ENCODE assay signal across 1 cellular context in the genomic region with DNA sequence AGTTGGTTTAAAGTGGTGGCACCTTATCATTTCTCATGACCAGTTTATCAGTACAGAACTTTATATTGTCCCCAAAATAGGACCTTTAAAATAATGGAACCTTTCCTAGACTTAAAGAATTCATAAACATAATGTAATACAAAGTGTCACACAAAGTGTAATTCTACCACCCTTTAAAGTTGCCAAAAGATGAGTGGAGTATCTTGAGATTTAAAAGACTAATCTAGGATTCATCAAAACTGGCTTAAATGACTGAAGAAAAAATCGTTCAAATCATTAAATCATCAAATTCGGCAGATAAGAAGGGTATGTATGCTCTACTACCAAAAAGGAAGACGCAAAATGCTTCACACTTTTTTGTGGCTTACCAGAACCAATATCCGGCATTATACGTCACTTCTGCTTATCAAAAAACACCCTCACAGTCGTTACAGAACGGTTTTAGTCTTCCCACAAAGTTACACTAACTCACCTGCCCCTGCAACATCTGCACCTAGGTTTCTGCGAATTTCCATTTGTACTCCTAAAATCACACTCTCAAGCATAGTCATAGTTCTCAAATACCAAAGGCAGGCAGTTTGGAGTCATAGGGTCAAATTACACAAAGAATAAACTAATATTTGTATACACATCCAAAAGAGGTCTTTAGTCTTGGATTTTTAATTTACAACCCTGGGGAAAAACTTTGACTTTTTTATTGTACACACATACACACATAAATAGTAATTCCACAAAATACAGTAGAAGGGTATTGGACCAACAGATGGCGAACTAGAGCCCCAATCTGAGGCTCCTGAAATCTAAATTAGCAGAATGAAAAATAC.
TF ChIP-seq lines count a peak whose summit lies in the region.

No MANE protein-coding gene starts in this region.

TF ChIP-seq in K562, 482 proteins besides CTCF, POLR2A, EP300 and RAD21 (continued from another document and continues in another):
- TF ChIP-seq ZBTB40 (IDR thresholded peaks at IDR 0.05), result peak; percentile 1; the same call in 1 of the 2 replicates
- TF ChIP-seq ZBTB40 (CRISPR knock-in tag; IDR thresholded peaks at IDR 0.05), result no peak
- TF ChIP-seq, protein P1, sequence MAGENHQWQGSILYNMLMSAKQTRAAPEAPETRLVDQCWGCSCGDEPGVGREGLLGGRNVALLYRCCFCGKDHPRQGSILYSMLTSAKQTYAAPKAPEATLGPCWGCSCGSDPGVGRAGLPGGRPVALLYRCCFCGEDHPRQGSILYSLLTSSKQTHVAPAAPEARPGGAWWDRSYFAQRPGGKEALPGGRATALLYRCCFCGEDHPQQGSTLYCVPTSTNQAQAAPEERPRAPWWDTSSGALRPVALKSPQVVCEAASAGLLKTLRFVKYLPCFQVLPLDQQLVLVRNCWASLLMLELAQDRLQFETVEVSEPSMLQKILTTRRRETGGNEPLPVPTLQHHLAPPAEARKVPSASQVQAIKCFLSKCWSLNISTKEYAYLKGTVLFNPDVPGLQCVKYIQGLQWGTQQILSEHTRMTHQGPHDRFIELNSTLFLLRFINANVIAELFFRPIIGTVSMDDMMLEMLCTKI (IDR thresholded peaks at IDR 0.05; ENCODE audit: partially characterized antibody), result no peak
- TF ChIP-seq, protein P2, sequence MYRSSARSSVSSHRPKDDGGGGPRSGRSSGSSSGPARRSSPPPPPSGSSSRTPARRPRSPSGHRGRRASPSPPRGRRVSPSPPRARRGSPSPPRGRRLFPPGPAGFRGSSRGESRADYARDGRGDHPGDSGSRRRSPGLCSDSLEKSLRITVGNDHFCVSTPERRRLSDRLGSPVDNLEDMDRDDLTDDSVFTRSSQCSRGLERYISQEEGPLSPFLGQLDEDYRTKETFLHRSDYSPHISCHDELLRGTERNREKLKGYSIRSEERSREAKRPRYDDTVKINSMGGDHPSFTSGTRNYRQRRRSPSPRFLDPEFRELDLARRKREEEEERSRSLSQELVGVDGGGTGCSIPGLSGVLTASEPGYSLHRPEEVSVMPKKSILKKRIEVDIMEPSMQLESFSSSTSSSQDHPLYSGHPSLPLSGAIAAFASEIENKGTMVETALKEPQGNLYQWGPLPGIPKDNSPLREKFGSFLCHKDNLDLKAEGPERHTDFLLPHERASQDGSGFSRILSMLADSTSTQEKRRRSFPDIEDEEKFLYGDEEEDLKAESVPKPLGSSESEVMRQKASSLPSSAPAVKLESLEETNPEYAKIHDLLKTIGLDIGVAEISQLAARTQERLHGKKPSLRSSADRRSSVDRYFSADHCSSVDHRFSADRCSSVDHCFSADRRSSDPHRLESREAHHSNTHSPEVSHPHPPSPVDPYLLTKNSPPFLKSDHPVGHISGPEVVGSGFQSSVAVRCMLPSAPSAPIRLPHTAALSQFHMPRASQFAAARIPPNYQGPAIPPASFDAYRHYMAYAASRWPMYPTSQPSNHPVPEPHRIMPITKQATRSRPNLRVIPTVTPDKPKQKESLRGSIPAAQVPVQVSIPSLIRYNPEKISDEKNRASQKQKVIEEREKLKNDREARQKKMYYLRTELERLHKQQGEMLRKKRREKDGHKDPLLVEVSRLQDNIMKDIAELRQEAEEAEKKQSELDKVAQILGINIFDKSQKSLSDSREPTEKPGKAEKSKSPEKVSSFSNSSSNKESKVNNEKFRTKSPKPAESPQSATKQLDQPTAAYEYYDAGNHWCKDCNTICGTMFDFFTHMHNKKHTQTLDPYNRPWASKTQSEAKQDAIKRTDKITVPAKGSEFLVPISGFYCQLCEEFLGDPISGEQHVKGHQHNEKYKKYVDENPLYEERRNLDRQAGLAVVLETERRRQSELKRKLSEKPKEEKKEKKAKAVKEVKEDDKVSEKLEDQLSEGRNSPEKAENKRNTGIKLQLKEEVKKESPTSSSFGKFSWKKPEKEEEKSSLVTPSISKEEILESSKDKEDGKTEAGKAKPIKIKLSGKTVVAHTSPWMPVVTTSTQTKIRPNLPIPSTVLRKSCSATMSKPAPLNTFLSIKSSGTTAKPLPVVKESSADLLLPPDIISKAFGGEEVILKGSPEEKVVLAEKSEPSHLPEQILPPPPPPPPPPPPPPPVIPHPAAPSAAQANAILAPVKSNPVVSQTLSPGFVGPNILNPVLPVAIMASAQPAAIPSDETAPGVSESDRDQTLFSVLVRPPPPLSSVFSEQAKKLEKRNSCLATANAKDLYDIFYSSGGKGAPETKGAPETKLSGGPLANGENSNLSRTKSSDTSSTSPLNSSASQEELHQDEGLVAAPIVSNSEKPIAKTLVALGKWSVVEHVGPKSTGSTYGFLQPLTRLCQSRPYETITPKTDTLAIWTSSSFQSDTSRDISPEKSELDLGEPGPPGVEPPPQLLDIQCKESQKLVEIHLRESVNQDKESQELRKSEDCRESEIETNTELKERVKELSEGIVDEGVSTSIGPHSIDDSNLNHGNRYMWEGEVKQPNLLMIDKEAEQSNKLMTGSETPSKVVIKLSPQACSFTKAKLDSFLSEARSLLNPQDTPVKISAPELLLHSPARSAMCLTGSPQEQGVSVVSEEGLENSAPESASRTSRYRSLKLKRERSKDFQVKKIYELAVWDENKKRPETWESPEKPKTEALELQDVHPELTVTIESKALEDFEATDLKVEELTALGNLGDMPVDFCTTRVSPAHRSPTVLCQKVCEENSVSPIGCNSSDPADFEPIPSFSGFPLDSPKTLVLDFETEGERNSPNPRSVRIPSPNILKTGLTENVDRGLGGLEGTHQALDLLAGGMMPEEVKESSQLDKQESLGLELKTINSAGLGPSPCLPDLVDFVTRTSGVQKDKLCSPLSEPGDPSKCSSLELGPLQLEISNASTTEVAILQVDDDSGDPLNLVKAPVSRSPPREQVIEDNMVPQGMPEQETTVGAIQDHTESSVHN (IDR thresholded peaks at IDR 0.05; ENCODE audit: borderline replicate concordance in 1 of 2, low read depth in 1 of 2), result peak in 1 of 2 experiments; percentile 39; a peak in 1 of 4 replicates
- TF ChIP-seq NRF1 (conservative IDR thresholded peaks at IDR 0.05 in 1 of 2, IDR thresholded peaks at IDR 0.05 in 1 of 2), result no peak
- TF ChIP-seq ATF7 (IDR thresholded peaks at IDR 0.05), result no peak; the same call in 1 of the 2 replicates
- TF ChIP-seq, protein P3, sequence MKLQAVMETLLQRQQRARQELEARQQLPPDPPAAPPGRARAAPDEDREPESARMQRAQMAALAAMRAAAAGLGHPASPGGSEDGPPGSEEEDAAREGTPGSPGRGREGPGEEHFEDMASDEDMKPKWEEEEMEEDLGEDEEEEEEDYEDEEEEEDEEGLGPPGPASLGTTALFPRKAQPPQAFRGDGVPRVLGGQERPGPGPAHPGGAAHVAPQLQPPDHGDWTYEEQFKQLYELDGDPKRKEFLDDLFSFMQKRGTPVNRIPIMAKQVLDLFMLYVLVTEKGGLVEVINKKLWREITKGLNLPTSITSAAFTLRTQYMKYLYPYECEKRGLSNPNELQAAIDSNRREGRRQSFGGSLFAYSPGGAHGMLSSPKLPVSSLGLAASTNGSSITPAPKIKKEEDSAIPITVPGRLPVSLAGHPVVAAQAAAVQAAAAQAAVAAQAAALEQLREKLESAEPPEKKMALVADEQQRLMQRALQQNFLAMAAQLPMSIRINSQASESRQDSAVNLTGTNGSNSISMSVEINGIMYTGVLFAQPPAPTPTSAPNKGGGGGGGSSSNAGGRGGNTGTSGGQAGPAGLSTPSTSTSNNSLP (IDR thresholded peaks at IDR 0.05; ENCODE audit: borderline replicate concordance, low read depth, low read length), result peak; percentile 47
- no peak for TF ChIP-seq SRSF1 (IDR thresholded peaks at IDR 0.05; ENCODE audit: low read depth, low read length)
- peak; percentile 51; the same call in 1 of the 2 replicates for TF ChIP-seq MTA1 (IDR thresholded peaks at IDR 0.05; ENCODE audit: borderline replicate concordance)
- no peak for TF ChIP-seq ZNF431 (CRISPR knock-in tag; IDR thresholded peaks at IDR 0.05)
- TF ChIP-seq BRD9 (IDR thresholded peaks at IDR 0.05; ENCODE audit: low read depth, partially characterized antibody), result no peak
- no peak for TF ChIP-seq ZC3H11A (IDR thresholded peaks at IDR 0.05; ENCODE audit: low read depth, low read length)
- TF ChIP-seq ZNF408 (CRISPR knock-in tag; IDR thresholded peaks at IDR 0.05; ENCODE audit: low read depth), result no peak
- TF ChIP-seq ZNF589 (CRISPR knock-in tag; IDR thresholded peaks at IDR 0.05; ENCODE audit: low read depth), result no peak
- TF ChIP-seq GATAD2B (IDR thresholded peaks at IDR 0.05; ENCODE audit: borderline replicate concordance), result no peak
- TF ChIP-seq SUPT5H (IDR thresholded peaks at IDR 0.05), result no peak
- no peak for TF ChIP-seq RBM15 (IDR thresholded peaks at IDR 0.05; ENCODE audit: insufficient read depth, low read length)
- TF ChIP-seq ZBTB1 (CRISPR knock-in tag; IDR thresholded peaks at IDR 0.05; ENCODE audit: borderline replicate concordance, low read depth), result no peak
- no peak for TF ChIP-seq PHF21A (IDR thresholded peaks at IDR 0.05; ENCODE audit: borderline replicate concordance, low read depth)
- TF ChIP-seq, protein P4, sequence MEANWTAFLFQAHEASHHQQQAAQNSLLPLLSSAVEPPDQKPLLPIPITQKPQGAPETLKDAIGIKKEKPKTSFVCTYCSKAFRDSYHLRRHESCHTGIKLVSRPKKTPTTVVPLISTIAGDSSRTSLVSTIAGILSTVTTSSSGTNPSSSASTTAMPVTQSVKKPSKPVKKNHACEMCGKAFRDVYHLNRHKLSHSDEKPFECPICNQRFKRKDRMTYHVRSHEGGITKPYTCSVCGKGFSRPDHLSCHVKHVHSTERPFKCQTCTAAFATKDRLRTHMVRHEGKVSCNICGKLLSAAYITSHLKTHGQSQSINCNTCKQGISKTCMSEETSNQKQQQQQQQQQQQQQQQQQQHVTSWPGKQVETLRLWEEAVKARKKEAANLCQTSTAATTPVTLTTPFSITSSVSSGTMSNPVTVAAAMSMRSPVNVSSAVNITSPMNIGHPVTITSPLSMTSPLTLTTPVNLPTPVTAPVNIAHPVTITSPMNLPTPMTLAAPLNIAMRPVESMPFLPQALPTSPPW (CRISPR knock-in tag; IDR thresholded peaks at IDR 0.05), result no peak
- no peak for TF ChIP-seq ATF1 (CRISPR knock-in tag; IDR thresholded peaks at IDR 0.05)
- peak; percentile 71; the same call in 1 of the 2 replicates for TF ChIP-seq ATF1 (tag; IDR thresholded peaks at IDR 0.05)
